In genomic region chr12:1080520-1081223, GRCh38 we compare ENCODE assay signal across 1 cellular context.
TF ChIP-seq lines count a peak whose summit lies in the region.

No MANE protein-coding gene starts in this region.

TF ChIP-seq in GM12878, 131 proteins besides CTCF, POLR2A, EP300 and RAD21 (continued from another document and continues in another):
- TF ChIP-seq ZBTB33 (IDR thresholded peaks at IDR 0.05) (no peak), HDGF (IDR thresholded peaks at IDR 0.05) (no peak), ATF7 (IDR thresholded peaks at IDR 0.05; ENCODE audit: low read depth) (0 out of 2 replicates have a peak, but pooled peaks have one; percentile 25), PAX8 (IDR thresholded peaks at IDR 0.05) (no peak), SRF (IDR thresholded peaks at IDR 0.05; ENCODE audit: low read depth in 2 of 2, low read length in 2 of 2) (no peak), TCF12 (IDR thresholded peaks at IDR 0.05; ENCODE audit: low read depth, low read length) (no peak), FOXK2 (IDR thresholded peaks at IDR 0.05) (no peak), MEF2B (IDR thresholded peaks at IDR 0.05; ENCODE audit: partially characterized antibody, poor library complexity, severe bottlenecking) (peak; percentile 33), MYC (IDR thresholded peaks at IDR 0.05; ENCODE audit: insufficient read depth, insufficient read length, insufficient replicate concordance, low read length, severe bottlenecking) (no peak), IKZF1 (conservative IDR thresholded peaks at IDR 0.05) (peak; percentile 62), JUND (IDR thresholded peaks at IDR 0.05; ENCODE audit: low read depth, low read length) (no peak), SREBF1 (IDR thresholded peaks at IDR 0.05; ENCODE audit: low read length) (no peak), IRF4 (IDR thresholded peaks at IDR 0.05; ENCODE audit: low read depth, low read length) (peak; percentile 55; the same call in 1 of the 2 replicates), ELK1 (IDR thresholded peaks at IDR 0.05; ENCODE audit: low read depth, low read length) (no peak), TCF3 (IDR thresholded peaks at IDR 0.05; ENCODE audit: borderline replicate concordance, insufficient read depth, low read depth, low read length) (no peak), E2F4 (IDR thresholded peaks at IDR 0.05; ENCODE audit: low read depth, low read length) (no peak), NR2C1 (IDR thresholded peaks at IDR 0.05) (no peak), EZH2 (IDR thresholded peaks at IDR 0.05; ENCODE audit: borderline replicate concordance, control insufficient read depth, low read depth, low read length) (no peak), STAT3 (IDR thresholded peaks at IDR 0.05; ENCODE audit: low read depth, low read length) (no peak), ZSCAN29 (IDR thresholded peaks at IDR 0.05) (no peak), EED (IDR thresholded peaks at IDR 0.05; ENCODE audit: low read depth) (peak; percentile 74), BMI1 (IDR thresholded peaks at IDR 0.05; ENCODE audit: borderline replicate concordance) (no peak), MTA2 (IDR thresholded peaks at IDR 0.05; ENCODE audit: low read depth) (peak; percentile 57; the same call in 1 of the 2 replicates), TCF7 (IDR thresholded peaks at IDR 0.05; ENCODE audit: borderline replicate concordance) (no peak), JUNB (IDR thresholded peaks at IDR 0.05) (peak; percentile 38), ESRRA (IDR thresholded peaks at IDR 0.05; ENCODE audit: low read length) (no peak), RB1 (IDR thresholded peaks at IDR 0.05; ENCODE audit: borderline replicate concordance) (no peak), GABPA (IDR thresholded peaks at IDR 0.05; ENCODE audit: low read depth) (no peak), WRNIP1 (IDR thresholded peaks at IDR 0.05; ENCODE audit: borderline replicate concordance, low read depth, low read length) (no peak), ZNF274 (IDR thresholded peaks at IDR 0.05; ENCODE audit: insufficient read depth, insufficient read length) (no peak), NBN (IDR thresholded peaks at IDR 0.05) (no peak), ZNF207 (IDR thresholded peaks at IDR 0.05; ENCODE audit: borderline replicate concordance) (no peak), POU2F2 (IDR thresholded peaks at IDR 0.05; ENCODE audit: borderline replicate concordance, low read depth, low read length) (no peak), RELA (IDR thresholded peaks at IDR 0.05; ENCODE audit: borderline replicate concordance, partially characterized antibody) (no peak), ZNF384 (IDR thresholded peaks at IDR 0.05; ENCODE audit: borderline replicate concordance, low read depth, low read length) (no peak), SREBF2 (IDR thresholded peaks at IDR 0.05; ENCODE audit: low read length) (no peak), KDM1A (IDR thresholded peaks at IDR 0.05; ENCODE audit: borderline replicate concordance) (no peak), BHLHE40 (IDR thresholded peaks at IDR 0.05; ENCODE audit: borderline replicate concordance in 1 of 2, low read depth in 2 of 2, low read length in 1 of 2) (no peak; a peak in 1 of 4 replicates), RAD51 (IDR thresholded peaks at IDR 0.05) (no peak), POLR2AphosphoS2 (IDR thresholded peaks at IDR 0.05; ENCODE audit: low read depth, low read length) (no peak), LARP7 (IDR thresholded peaks at IDR 0.05) (no peak), PML (IDR thresholded peaks at IDR 0.05; ENCODE audit: low read length) (no peak), CBX5 (IDR thresholded peaks at IDR 0.05; ENCODE audit: low read depth) (no peak; the same call in 1 of the 2 replicates), TARDBP (IDR thresholded peaks at IDR 0.05; ENCODE audit: borderline replicate concordance) (no peak), BACH1 (IDR thresholded peaks at IDR 0.05; ENCODE audit: borderline replicate concordance) (no peak), TBL1XR1 (IDR thresholded peaks at IDR 0.05; ENCODE audit: low read depth, low read length) (no peak), SIX5 (IDR thresholded peaks at IDR 0.05; ENCODE audit: low read depth, low read length, severe bottlenecking) (no peak), STAT1 (conservative IDR thresholded peaks at IDR 0.05) (no peak), KLF5 (IDR thresholded peaks at IDR 0.05; ENCODE audit: partially characterized antibody) (no peak), IRF3 (IDR thresholded peaks at IDR 0.05) (no peak), MEF2A (IDR thresholded peaks at IDR 0.05; ENCODE audit: insufficient read depth, low read depth, low read length) (0 out of 2 replicates have a peak, but pooled peaks have one; percentile 36)
- TF ChIP-seq, protein P1, sequence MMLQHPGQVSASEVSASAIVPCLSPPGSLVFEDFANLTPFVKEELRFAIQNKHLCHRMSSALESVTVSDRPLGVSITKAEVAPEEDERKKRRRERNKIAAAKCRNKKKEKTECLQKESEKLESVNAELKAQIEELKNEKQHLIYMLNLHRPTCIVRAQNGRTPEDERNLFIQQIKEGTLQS (IDR thresholded peaks at IDR 0.05; ENCODE audit: borderline replicate concordance, extremely low read depth, low read depth, low read length) = no peak
- TF ChIP-seq, protein P2, sequence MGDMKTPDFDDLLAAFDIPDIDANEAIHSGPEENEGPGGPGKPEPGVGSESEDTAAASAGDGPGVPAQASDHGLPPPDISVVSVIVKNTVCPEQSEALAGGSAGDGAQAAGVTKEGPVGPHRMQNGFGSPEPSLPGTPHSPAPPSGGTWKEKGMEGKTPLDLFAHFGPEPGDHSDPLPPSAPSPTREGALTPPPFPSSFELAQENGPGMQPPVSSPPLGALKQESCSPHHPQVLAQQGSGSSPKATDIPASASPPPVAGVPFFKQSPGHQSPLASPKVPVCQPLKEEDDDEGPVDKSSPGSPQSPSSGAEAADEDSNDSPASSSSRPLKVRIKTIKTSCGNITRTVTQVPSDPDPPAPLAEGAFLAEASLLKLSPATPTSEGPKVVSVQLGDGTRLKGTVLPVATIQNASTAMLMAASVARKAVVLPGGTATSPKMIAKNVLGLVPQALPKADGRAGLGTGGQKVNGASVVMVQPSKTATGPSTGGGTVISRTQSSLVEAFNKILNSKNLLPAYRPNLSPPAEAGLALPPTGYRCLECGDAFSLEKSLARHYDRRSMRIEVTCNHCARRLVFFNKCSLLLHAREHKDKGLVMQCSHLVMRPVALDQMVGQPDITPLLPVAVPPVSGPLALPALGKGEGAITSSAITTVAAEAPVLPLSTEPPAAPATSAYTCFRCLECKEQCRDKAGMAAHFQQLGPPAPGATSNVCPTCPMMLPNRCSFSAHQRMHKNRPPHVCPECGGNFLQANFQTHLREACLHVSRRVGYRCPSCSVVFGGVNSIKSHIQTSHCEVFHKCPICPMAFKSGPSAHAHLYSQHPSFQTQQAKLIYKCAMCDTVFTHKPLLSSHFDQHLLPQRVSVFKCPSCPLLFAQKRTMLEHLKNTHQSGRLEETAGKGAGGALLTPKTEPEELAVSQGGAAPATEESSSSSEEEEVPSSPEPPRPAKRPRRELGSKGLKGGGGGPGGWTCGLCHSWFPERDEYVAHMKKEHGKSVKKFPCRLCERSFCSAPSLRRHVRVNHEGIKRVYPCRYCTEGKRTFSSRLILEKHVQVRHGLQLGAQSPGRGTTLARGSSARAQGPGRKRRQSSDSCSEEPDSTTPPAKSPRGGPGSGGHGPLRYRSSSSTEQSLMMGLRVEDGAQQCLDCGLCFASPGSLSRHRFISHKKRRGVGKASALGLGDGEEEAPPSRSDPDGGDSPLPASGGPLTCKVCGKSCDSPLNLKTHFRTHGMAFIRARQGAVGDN (IDR thresholded peaks at IDR 0.05) = peak; percentile 44; the same call in 1 of the 2 replicates
- TF ChIP-seq, protein P3, sequence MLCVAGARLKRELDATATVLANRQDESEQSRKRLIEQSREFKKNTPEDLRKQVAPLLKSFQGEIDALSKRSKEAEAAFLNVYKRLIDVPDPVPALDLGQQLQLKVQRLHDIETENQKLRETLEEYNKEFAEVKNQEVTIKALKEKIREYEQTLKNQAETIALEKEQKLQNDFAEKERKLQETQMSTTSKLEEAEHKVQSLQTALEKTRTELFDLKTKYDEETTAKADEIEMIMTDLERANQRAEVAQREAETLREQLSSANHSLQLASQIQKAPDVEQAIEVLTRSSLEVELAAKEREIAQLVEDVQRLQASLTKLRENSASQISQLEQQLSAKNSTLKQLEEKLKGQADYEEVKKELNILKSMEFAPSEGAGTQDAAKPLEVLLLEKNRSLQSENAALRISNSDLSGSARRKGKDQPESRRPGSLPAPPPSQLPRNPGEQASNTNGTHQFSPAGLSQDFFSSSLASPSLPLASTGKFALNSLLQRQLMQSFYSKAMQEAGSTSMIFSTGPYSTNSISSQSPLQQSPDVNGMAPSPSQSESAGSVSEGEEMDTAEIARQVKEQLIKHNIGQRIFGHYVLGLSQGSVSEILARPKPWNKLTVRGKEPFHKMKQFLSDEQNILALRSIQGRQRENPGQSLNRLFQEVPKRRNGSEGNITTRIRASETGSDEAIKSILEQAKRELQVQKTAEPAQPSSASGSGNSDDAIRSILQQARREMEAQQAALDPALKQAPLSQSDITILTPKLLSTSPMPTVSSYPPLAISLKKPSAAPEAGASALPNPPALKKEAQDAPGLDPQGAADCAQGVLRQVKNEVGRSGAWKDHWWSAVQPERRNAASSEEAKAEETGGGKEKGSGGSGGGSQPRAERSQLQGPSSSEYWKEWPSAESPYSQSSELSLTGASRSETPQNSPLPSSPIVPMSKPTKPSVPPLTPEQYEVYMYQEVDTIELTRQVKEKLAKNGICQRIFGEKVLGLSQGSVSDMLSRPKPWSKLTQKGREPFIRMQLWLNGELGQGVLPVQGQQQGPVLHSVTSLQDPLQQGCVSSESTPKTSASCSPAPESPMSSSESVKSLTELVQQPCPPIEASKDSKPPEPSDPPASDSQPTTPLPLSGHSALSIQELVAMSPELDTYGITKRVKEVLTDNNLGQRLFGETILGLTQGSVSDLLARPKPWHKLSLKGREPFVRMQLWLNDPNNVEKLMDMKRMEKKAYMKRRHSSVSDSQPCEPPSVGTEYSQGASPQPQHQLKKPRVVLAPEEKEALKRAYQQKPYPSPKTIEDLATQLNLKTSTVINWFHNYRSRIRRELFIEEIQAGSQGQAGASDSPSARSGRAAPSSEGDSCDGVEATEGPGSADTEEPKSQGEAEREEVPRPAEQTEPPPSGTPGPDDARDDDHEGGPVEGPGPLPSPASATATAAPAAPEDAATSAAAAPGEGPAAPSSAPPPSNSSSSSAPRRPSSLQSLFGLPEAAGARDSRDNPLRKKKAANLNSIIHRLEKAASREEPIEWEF (IDR thresholded peaks at IDR 0.05; ENCODE audit: insufficient replicate concordance, low read depth, low read length) = no peak
- TF ChIP-seq, protein P4, sequence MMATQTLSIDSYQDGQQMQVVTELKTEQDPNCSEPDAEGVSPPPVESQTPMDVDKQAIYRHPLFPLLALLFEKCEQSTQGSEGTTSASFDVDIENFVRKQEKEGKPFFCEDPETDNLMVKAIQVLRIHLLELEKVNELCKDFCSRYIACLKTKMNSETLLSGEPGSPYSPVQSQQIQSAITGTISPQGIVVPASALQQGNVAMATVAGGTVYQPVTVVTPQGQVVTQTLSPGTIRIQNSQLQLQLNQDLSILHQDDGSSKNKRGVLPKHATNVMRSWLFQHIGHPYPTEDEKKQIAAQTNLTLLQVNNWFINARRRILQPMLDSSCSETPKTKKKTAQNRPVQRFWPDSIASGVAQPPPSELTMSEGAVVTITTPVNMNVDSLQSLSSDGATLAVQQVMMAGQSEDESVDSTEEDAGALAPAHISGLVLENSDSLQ (IDR thresholded peaks at IDR 0.05) = no peak
- TF ChIP-seq, protein P5, sequence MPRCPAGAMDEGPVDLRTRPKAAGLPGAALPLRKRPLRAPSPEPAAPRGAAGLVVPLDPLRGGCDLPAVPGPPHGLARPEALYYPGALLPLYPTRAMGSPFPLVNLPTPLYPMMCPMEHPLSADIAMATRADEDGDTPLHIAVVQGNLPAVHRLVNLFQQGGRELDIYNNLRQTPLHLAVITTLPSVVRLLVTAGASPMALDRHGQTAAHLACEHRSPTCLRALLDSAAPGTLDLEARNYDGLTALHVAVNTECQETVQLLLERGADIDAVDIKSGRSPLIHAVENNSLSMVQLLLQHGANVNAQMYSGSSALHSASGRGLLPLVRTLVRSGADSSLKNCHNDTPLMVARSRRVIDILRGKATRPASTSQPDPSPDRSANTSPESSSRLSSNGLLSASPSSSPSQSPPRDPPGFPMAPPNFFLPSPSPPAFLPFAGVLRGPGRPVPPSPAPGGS (IDR thresholded peaks at IDR 0.05; ENCODE audit: borderline replicate concordance, insufficient read depth, low read depth, low read length, poor library complexity, severe bottlenecking) = no peak
